In the genomic region with DNA sequence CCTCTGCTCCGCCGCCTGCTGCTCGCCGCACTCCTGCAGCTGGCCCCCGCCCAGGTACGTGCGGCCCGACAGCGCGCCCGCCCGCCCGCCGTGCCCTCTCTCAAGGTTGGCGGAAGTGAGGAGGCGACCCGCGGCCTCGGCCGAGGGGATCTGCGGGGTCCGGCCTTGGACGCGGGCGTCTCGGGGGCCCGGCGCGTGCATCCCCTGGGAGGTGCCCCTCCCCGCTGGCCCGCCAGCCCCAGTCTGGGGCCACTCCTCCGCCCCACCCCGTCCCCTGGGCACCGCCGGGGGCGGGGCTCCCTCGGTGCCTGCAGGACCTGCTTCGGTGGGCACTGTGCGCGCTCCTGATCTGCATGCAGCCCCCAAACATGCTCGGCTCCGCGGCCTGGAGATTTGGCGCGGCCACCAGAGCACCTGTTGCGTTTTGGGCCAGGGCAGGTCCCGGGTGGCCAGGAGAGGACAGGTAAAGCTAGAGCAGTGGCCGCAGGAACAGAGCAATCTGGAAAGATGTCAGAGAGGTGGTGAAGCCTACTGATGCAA, we compare ENCODE assay signal across 8 cellular contexts. TPM values are rescaled to one million over a fixed set of nuclear protein-coding genes. Genes with fewer than 3 reads are reported as not detected.
A peak's percentile ranks its signal among the peaks of the same experiment; 100 is the strongest.
DNase-seq lines count a peak whose midpoint lies in the region; ATAC-seq and TF ChIP-seq lines count a peak whose summit lies in the region.

No MANE protein-coding gene starts in this region.

- H3K4me3 Mint-ChIP-seq in activated naive CD4-positive, alpha-beta T cell treated with anti-CD3 and anti-CD28 coated beads, Interleukin-2, amount 10 ng/mL, durations not matched to agents 7 days and 5 days: peak overlapping the region; percentile 84

- intact Hi-C loops in PC-3 (cut with micrococcal nuclease): loop anchor here (5.0 kb wide), 1 partner anchor 48 kb away; the partner anchor contains the start of gene STIP1
- intact Hi-C loops in left ventricle myocardium inferior (cut with micrococcal nuclease): no loop called here
- intact Hi-C loops in sciatic nerve (cut with DNase I): no loop called here

- peaks cover 8% of the 10 kb centered on the region for H3F3A ChIP-seq in PC-3 (ENCODE audit: low read length, unreplicated experiment)

- H3K9me3 ChIP-seq in PC-3 (ENCODE audit: low read length) (no peaks in the 10 kb centered on the region), left ventricle myocardium inferior (replicated peaks) (no peaks in the 10 kb centered on the region)

- H3K79me2 ChIP-seq in PC-3 (ENCODE audit: low read length): peaks cover 11% of the 10 kb centered on the region; the same call in 1 of the 2 replicates

- H3K36me3 ChIP-seq in BJ (ENCODE audit: control insufficient read depth, insufficient read depth, low read length): peaks cover 4% of the 10 kb centered on the region
- H3K36me3 ChIP-seq in PC-3 (ENCODE audit: low read depth, low read length): no peaks in the 10 kb centered on the region; the same call in 1 of the 2 replicates
- peaks cover 20% of the 10 kb centered on the region for H3K36me3 ChIP-seq in left ventricle myocardium inferior

- H2AFZ ChIP-seq in PC-3 (ENCODE audit: low read length): peak overlapping the region; percentile 69

- H3K27me3 ChIP-seq in BJ (ENCODE audit: control insufficient read depth, insufficient read depth, low read length) (no peaks in the 10 kb centered on the region), PC-3 (ENCODE audit: low read length) (no peaks in the 10 kb centered on the region), left ventricle myocardium inferior (ENCODE audit: low read depth) (no peaks in the 10 kb centered on the region)

- no peak overlapping the region for H3K9ac ChIP-seq in PC-3 (ENCODE audit: low read length)

- BruUV-seq in PC-3 (replicated peaks; lab: Mats Ljungman, UMichigan): no TSS peak

- no peaks in the 10 kb centered on the region for H4K20me1 ChIP-seq in PC-3 (ENCODE audit: low read length)

- H3K4me1 ChIP-seq in PC-3 (ENCODE audit: insufficient read depth, low read length) (peaks cover 48% of the 10 kb centered on the region), left ventricle myocardium inferior (peaks cover 67% of the 10 kb centered on the region)

- H3K9me2 ChIP-seq in PC-3 (replicated peaks; ENCODE audit: low read length): no peaks in the 10 kb centered on the region

- ATAC-seq in GM21825 (IDR thresholded peaks at IDR 0.05; ENCODE audit: unreplicated experiment): peak; percentile 22
- peak; percentile 32 for ATAC-seq in PC-3
- ATAC-seq in sciatic nerve: peak; percentile 25
- no peak for ATAC-seq in GM19328 (IDR thresholded peaks at IDR 0.05; ENCODE audit: unreplicated experiment)

- no peaks in the 10 kb centered on the region for H3K9me3 Mint-ChIP-seq in activated naive CD4-positive, alpha-beta T cell treated with anti-CD3 and anti-CD28 coated beads, Interleukin-2, amount 10 ng/mL, durations not matched to agents 7 days and 5 days

- H3K36me3 Mint-ChIP-seq in activated naive CD4-positive, alpha-beta T cell treated with anti-CD3 and anti-CD28 coated beads, Interleukin-2, amount 10 ng/mL, durations not matched to agents 7 days and 5 days: peaks cover 22% of the 10 kb centered on the region

- TF ChIP-seq CTCF in BJ (IDR thresholded peaks at IDR 0.05; ENCODE audit: insufficient read depth, low read depth, low read length) (no peak), PC-3 (conservative IDR thresholded peaks at IDR 0.05; ENCODE audit: low read depth, low read length) (no peak), left ventricle myocardium inferior (IDR thresholded peaks at IDR 0.05; ENCODE audit: borderline replicate concordance) (peak; percentile 25)

- no peak overlapping the region for H3K27ac ChIP-seq in PC-3 (ENCODE audit: low read length)
- peak overlapping the region; percentile 95 for H3K27ac ChIP-seq in left ventricle myocardium inferior (replicated peaks)

- H3K4me1 Mint-ChIP-seq in activated naive CD4-positive, alpha-beta T cell treated with anti-CD3 and anti-CD28 coated beads, Interleukin-2, amount 10 ng/mL, durations not matched to agents 7 days and 5 days: peaks cover 59% of the 10 kb centered on the region

- H3K27ac Mint-ChIP-seq in activated naive CD4-positive, alpha-beta T cell treated with anti-CD3 and anti-CD28 coated beads, Interleukin-2, amount 10 ng/mL, durations not matched to agents 7 days and 5 days: peak overlapping the region; percentile 62

- peak overlapping the region; percentile 56 for H3K4me3 ChIP-seq in BJ (ENCODE audit: low read depth, low read length)
- peak overlapping the region; percentile 82 for H3K4me3 ChIP-seq in PC-3 (ENCODE audit: low read length)
- peak overlapping the region; percentile 85 for H3K4me3 ChIP-seq in left ventricle myocardium inferior

- H3K4me2 ChIP-seq in PC-3 (ENCODE audit: low read length): peak overlapping the region; percentile 94

- CTCF ChIA-PET in BJ (lab: Yijun Ruan, JAX) (interaction anchor here (1.0 kb wide), 1 partner anchor 70 kb away, joined by 3 read pairs; no protein-coding TSS in a partner anchor), PC-3 (lab: Charles Lee) (no interaction called here)
- CTCF ChIA-PET in activated naive CD4-positive, alpha-beta T cell treated with anti-CD3 and anti-CD28 coated beads, Interleukin-2, amount 10 ng/mL, durations not matched to agents 7 days and 5 days (lab: Charles Lee): no interaction called here

- POLR2A ChIA-PET in BJ (lab: Charles Lee): no interaction called here
- POLR2A ChIA-PET in PC-3 (lab: Charles Lee; ENCODE audit: unreplicated experiment): interaction anchor here (0.5 kb wide), 1 partner anchor 883 kb away, joined by 4 read pairs; the partner anchor contains the start of gene ZNHIT2

- no peaks in the 10 kb centered on the region for H3K27me3 Mint-ChIP-seq in activated naive CD4-positive, alpha-beta T cell treated with anti-CD3 and anti-CD28 coated beads, Interleukin-2, amount 10 ng/mL, durations not matched to agents 7 days and 5 days

- DNase-seq in BJ (ENCODE audit: low read depth) (no peak), PC-3 (peak; percentile 59), left ventricle myocardium inferior (peak; percentile 57), sciatic nerve (ENCODE audit: low spot score) (no peak), SKM-1 treated with dmso at 0.1 percent for 144 hours (lab: John Stamatoyannopoulos, UW; ENCODE audit: unreplicated experiment) (no peak)
- peak; percentile 72 for DNase-seq in activated naive CD4-positive, alpha-beta T cell treated with anti-CD3 and anti-CD28 coated beads, Interleukin-2, amount 10 ng/mL, durations not matched to agents 7 days and 5 days

RNA-seq across cellular contexts. Expression of gene VEGFB, which starts 0.5 kb away (rescaled TPM):
- 10.2 and 13.2 TPM in 2 replicates for polyA plus RNA-seq in BJ (2011; rRNA removed)
- 4.9 and 10.0 TPM in 2 replicates for polyA minus RNA-seq in BJ (2011; rRNA and poly(A)+ RNA removed)
- total RNA-seq in PC-3 (2014; rRNA removed) (27.9 and 39.4 TPM in 2 replicates), left ventricle myocardium inferior (272 TPM), sciatic nerve (134 TPM)

RNA-seq across cellular contexts. Expression of gene DNAJC4, which starts 4.6 kb away (rescaled TPM):
- polyA plus RNA-seq in BJ (2011; rRNA removed): 23.5 and 42.1 TPM in 2 replicates
- 11.4 and 23.1 TPM in 2 replicates for polyA minus RNA-seq in BJ (2011; rRNA and poly(A)+ RNA removed)
- total RNA-seq in PC-3 (2014; rRNA removed) (20.4 and 25.4 TPM in 2 replicates), left ventricle myocardium inferior (59.9 TPM), sciatic nerve (30.4 TPM)

RNA-seq across cellular contexts. Expression of gene FKBP2, which starts 6.0 kb away (rescaled TPM):
- 65.6 and 76.2 TPM in 2 replicates for polyA plus RNA-seq in BJ (2011; rRNA removed)
- polyA minus RNA-seq in BJ (2011; rRNA and poly(A)+ RNA removed): 30.6 and 45.1 TPM in 2 replicates
- total RNA-seq in PC-3 (2014; rRNA removed) (215 and 248 TPM in 2 replicates), left ventricle myocardium inferior (45.5 TPM), sciatic nerve (56.2 TPM)

RNA-seq across cellular contexts. Expression of gene NUDT22, which starts 8.8 kb away (rescaled TPM):
- polyA plus RNA-seq in BJ (2011; rRNA removed): 40.5 and 51.2 TPM in 2 replicates
- 19.1 and 19.5 TPM in 2 replicates for polyA minus RNA-seq in BJ (2011; rRNA and poly(A)+ RNA removed)
- total RNA-seq in PC-3 (2014; rRNA removed): 98.3 and 102 TPM in 2 replicates
- total RNA-seq in left ventricle myocardium inferior: 65.2 TPM
- 28.0 TPM for total RNA-seq in sciatic nerve

RNA-seq across cellular contexts. Expression of gene TRPT1, which starts 8.9 kb away (rescaled TPM):
- 30.7 and 53.1 TPM in 2 replicates for polyA plus RNA-seq in BJ (2011; rRNA removed)
- polyA minus RNA-seq in BJ (2011; rRNA and poly(A)+ RNA removed): 39.8 and 58.9 TPM in 2 replicates
- total RNA-seq in PC-3 (2014; rRNA removed) (56.0 and 57.7 TPM in 2 replicates), left ventricle myocardium inferior (82.3 TPM), sciatic nerve (20.6 TPM)

Comparison
In these comparisons a context has a peak if more than half of its experiments do, and no peak if none do; other contexts are left out.
1. DNase-seq: peak in PC-3 (single experiment), activated naive CD4-positive, alpha-beta T cell treated with anti-CD3 and anti-CD28 coated beads, Interleukin-2, amount 10 ng/mL, durations not matched to agents 7 days and 5 days (single experiment) and left ventricle myocardium inferior (single experiment); none in BJ (single experiment), sciatic nerve (single experiment) and SKM-1 treated with dmso at 0.1 percent for 144 hours (single experiment).
2. Peak in every context shown above with its lines, with median percentiles within 50 percentile points of each other: H3K4me3 ChIP-seq.